Comparison of ENCODE assay signal across 9 cellular contexts in genomic region chr12:104672501-104673265, GRCh38.
DNase-seq lines count a peak whose midpoint lies in the region; ATAC-seq and TF ChIP-seq lines count a peak whose summit lies in the region.
"Had no signal": no experiment of that assay in that cellular context is flagged by ENCODE, and none has a peak within 500 bp of the region (broad histone marks: within the 10 kb centered on the region; RNA-seq: fewer than 3 reads in every experiment).

No MANE protein-coding gene starts in this region.

- no peaks in the 10 kb centered on the region for H3K27me3 ChIP-seq in CD8-positive, alpha-beta memory T cell (ENCODE audit: insufficient read depth, low read length, poor library complexity, severe bottlenecking)
- H3K27me3 ChIP-seq in RWPE2 (ENCODE audit: insufficient read depth, poor library complexity, severe bottlenecking) (no peaks in the 10 kb centered on the region), esophagus squamous epithelium (no peaks in the 10 kb centered on the region)

- no peaks in the 10 kb centered on the region for H3K9me3 ChIP-seq in CD8-positive, alpha-beta memory T cell (ENCODE audit: low read length)
- H3K9me3 ChIP-seq in RWPE2 (ENCODE audit: severe bottlenecking) (no peaks in the 10 kb centered on the region), esophagus squamous epithelium (no peaks in the 10 kb centered on the region)

- peaks cover 42% of the 10 kb centered on the region for H3K4me1 ChIP-seq in CD8-positive, alpha-beta memory T cell (ENCODE audit: insufficient read depth, low read length)
- peaks cover 48% of the 10 kb centered on the region for H3K4me1 ChIP-seq in RWPE2 (ENCODE audit: insufficient read depth, poor library complexity, severe bottlenecking)
- peaks cover 25 to 71% (median 48%) of the 10 kb centered on the region in 3 donors for H3K4me1 ChIP-seq in esophagus squamous epithelium

- WGBS in esophagus squamous epithelium, 2 donors, result 54 to 65% methylated on average over 10 of the region's 10 CpGs

- CTCF ChIA-PET in CD8-positive, alpha-beta memory T cell (lab: Charles Lee), result interaction anchor here (0.8 to 1.6 kb wide), 2 partner anchors 12 to 291 kb away, joined by 3 to 4 read pairs; no protein-coding TSS in a partner anchor

- H3K36me3 ChIP-seq in CD8-positive, alpha-beta memory T cell (ENCODE audit: insufficient read depth, low read length), result no peaks in the 10 kb centered on the region
- no peaks in the 10 kb centered on the region for H3K36me3 ChIP-seq in RWPE2 (ENCODE audit: low read depth)
- H3K36me3 ChIP-seq in esophagus squamous epithelium, result no peaks in the 10 kb centered on the region

- ATAC-seq in RWPE2 (ENCODE audit: low read depth), result 0 out of 3 replicates have a peak, but pooled peaks have one; percentile 5

- peaks cover 0 to 5% (median 0%) of the 10 kb centered on the region in 3 donors for H3K36me3 Mint-ChIP-seq in CD8-positive, alpha-beta memory T cell

- intact Hi-C loops in esophagus squamous epithelium (cut with DNase I), result no loop called here

- no peak overlapping the region for H3K27ac ChIP-seq in CD8-positive, alpha-beta memory T cell (ENCODE audit: low read depth, low read length)
- H3K27ac ChIP-seq in RWPE2 (ENCODE audit: poor library complexity, severe bottlenecking) (peak overlapping the region; percentile 60), esophagus squamous epithelium (peak overlapping the region in 3 of 4 donors; percentile 2 to 86 (median 66))

- H3K4me3 Mint-ChIP-seq in CD8-positive, alpha-beta memory T cell, result no peak overlapping the region

- no peak overlapping the region for H3K4me3 ChIP-seq in CD8-positive, alpha-beta memory T cell (ENCODE audit: low read length)
- H3K4me3 ChIP-seq in RWPE2 (ENCODE audit: severe bottlenecking), result no peak overlapping the region
- no peak overlapping the region for H3K4me3 ChIP-seq in esophagus squamous epithelium
- no peak overlapping the region for H3K4me3 ChIP-seq in retinal pigment epithelial cell (ENCODE audit: low read length)

- peaks cover 66 to 92% (median 80%) of the 10 kb centered on the region in 3 donors for H3K4me1 Mint-ChIP-seq in CD8-positive, alpha-beta memory T cell

- DNase-seq in CD8-positive, alpha-beta memory T cell, result no peak
- DNase-seq in RWPE2 (ENCODE audit: low spot score) (no peak), esophagus squamous epithelium (lab: John Stamatoyannopoulos, UW) (no peak), retinal pigment epithelial cell (ENCODE audit: low read depth) (peak; percentile 92), hippocampal formation (lab: John Stamatoyannopoulos, UW) (no peak), GM20000 (ENCODE audit: low spot score) (no peak), NOMO-1 treated with DMSO at 0.1 percent for 48 hours (lab: John Stamatoyannopoulos, UW; ENCODE audit: unreplicated experiment) (no peak), ecto neural progenitor cell (ENCODE audit: low spot score) (no peak)
- DNase-seq: activated CD4-positive, CD25-positive, alpha-beta regulatory T cell treated with anti-CD3 and anti-CD28 coated beads, Interleukin-2, amount 50 U/mL, for 72 hours had no signal

- no peak for TF ChIP-seq CTCF in RWPE2 (IDR thresholded peaks at IDR 0.05; ENCODE audit: poor library complexity, severe bottlenecking)
- TF ChIP-seq CTCF in esophagus squamous epithelium (IDR thresholded peaks at IDR 0.05), result no peak
- no peak for TF ChIP-seq CTCF in retinal pigment epithelial cell (conservative IDR thresholded peaks at IDR 0.05; ENCODE audit: low read depth, low read length)
- no peak for TF ChIP-seq CTCF in GM20000 (IDR thresholded peaks at IDR 0.05; ENCODE audit: extremely low read depth, missing control alignments)

- H3K9me3 Mint-ChIP-seq in CD8-positive, alpha-beta memory T cell, result no peaks in the 10 kb centered on the region

- no peak for TF ChIP-seq POLR2A in esophagus squamous epithelium (IDR thresholded peaks at IDR 0.05)

- H3K27me3 Mint-ChIP-seq in CD8-positive, alpha-beta memory T cell, result no peaks in the 10 kb centered on the region

- H3K27ac Mint-ChIP-seq in CD8-positive, alpha-beta memory T cell, result peak overlapping the region in 6 of 8 donors; percentile 47 to 87 (median 66)

- POLR2A ChIA-PET in CD8-positive, alpha-beta memory T cell (lab: Charles Lee), result interaction anchor here (0.6 kb wide), 1 partner anchor 18 kb away, joined by 4 read pairs; no protein-coding TSS in a partner anchor
